In genomic region chr9:4837768-4838546, GRCh38 we compare ENCODE assay signal across 1 cellular context.
TF ChIP-seq lines count a peak whose summit lies in the region.

No MANE protein-coding gene starts in this region.

TF ChIP-seq in HepG2, 621 proteins besides CTCF, POLR2A, EP300 and RAD21 (continued from another document and continues in another):
- TF ChIP-seq ZNF407 (CRISPR knock-in tag; IDR thresholded peaks at IDR 0.05; ENCODE audit: not compliant biosample characterization) = no peak
- TF ChIP-seq ZNF503 (CRISPR knock-in tag; IDR thresholded peaks at IDR 0.05) = no peak
- no peak for TF ChIP-seq ZSCAN29 (CRISPR knock-in tag; conservative IDR thresholded peaks at IDR 0.05)
- no peak for TF ChIP-seq NBN (conservative IDR thresholded peaks at IDR 0.05)
- TF ChIP-seq PRMT3 (CRISPR knock-in tag; IDR thresholded peaks at IDR 0.05; ENCODE audit: borderline replicate concordance, low read depth) = no peak
- no peak for TF ChIP-seq MAFG (CRISPR knock-in tag; IDR thresholded peaks at IDR 0.05)
- no peak for TF ChIP-seq NR2F6 (IDR thresholded peaks at IDR 0.05)
- no peak for TF ChIP-seq NR2F6 (CRISPR knock-in tag; IDR thresholded peaks at IDR 0.05)
- TF ChIP-seq NR1H2 (CRISPR knock-in tag; IDR thresholded peaks at IDR 0.05; ENCODE audit: borderline replicate concordance, low read depth) = no peak
- TF ChIP-seq AKAP8 (CRISPR knock-in tag; IDR thresholded peaks at IDR 0.05) = no peak
- 0 out of 2 replicates have a peak, but pooled peaks have one; percentile 44 for TF ChIP-seq CBFB (CRISPR knock-in tag; IDR thresholded peaks at IDR 0.05)
- TF ChIP-seq ZNF878 (CRISPR knock-in tag; IDR thresholded peaks at IDR 0.05) = no peak
- peak; percentile 6; the same call in 1 of the 2 replicates for TF ChIP-seq SOX5 (CRISPR knock-in tag; IDR thresholded peaks at IDR 0.05; ENCODE audit: borderline replicate concordance)
- no peak for TF ChIP-seq ZNF614 (CRISPR knock-in tag; IDR thresholded peaks at IDR 0.05; ENCODE audit: borderline replicate concordance)
- no peak for TF ChIP-seq ZFP36L1 (CRISPR knock-in tag; IDR thresholded peaks at IDR 0.05)
- TF ChIP-seq PRDM10 (CRISPR knock-in tag; IDR thresholded peaks at IDR 0.05; ENCODE audit: low read depth) = no peak
- no peak for TF ChIP-seq ZNF788 (CRISPR knock-in tag; IDR thresholded peaks at IDR 0.05; ENCODE audit: borderline replicate concordance)
- TF ChIP-seq ZBTB42 (CRISPR knock-in tag; IDR thresholded peaks at IDR 0.05) = no peak
- TF ChIP-seq KMT2A (CRISPR knock-in tag; IDR thresholded peaks at IDR 0.05) = 0 out of 2 replicates have a peak, but pooled peaks have one; percentile 34
- TF ChIP-seq ZNF468 (CRISPR knock-in tag; IDR thresholded peaks at IDR 0.05) = no peak
- 0 out of 2 replicates have a peak, but pooled peaks have one; percentile 14 for TF ChIP-seq MED1 (CRISPR knock-in tag; IDR thresholded peaks at IDR 0.05)
- no peak for TF ChIP-seq NFRKB (IDR thresholded peaks at IDR 0.05)
- TF ChIP-seq PAXIP1 (CRISPR knock-in tag; conservative IDR thresholded peaks at IDR 0.05) = peak; percentile 46; the same call in 1 of the 2 replicates
- TF ChIP-seq TEAD3 (CRISPR knock-in tag; optimal IDR thresholded peaks at IDR 0.05; ENCODE audit: borderline replicate concordance) = peak; percentile 37
- TF ChIP-seq HIC2 (CRISPR knock-in tag; IDR thresholded peaks at IDR 0.05; ENCODE audit: low read depth) = no peak
- no peak for TF ChIP-seq PATZ1 (CRISPR knock-in tag; IDR thresholded peaks at IDR 0.05)
- TF ChIP-seq TOPORS (CRISPR knock-in tag; IDR thresholded peaks at IDR 0.05) = no peak
- TF ChIP-seq MBNL3 (CRISPR knock-in tag; conservative IDR thresholded peaks at IDR 0.05) = no peak
- no peak for TF ChIP-seq GMEB1 (CRISPR knock-in tag; IDR thresholded peaks at IDR 0.05; ENCODE audit: borderline replicate concordance)
- no peak for TF ChIP-seq ZNF24 (IDR thresholded peaks at IDR 0.05)
- no peak for TF ChIP-seq ZNF275 (CRISPR knock-in tag; IDR thresholded peaks at IDR 0.05; ENCODE audit: borderline replicate concordance)
